ENCODE assay signal across 12 cellular contexts in the genomic region with DNA sequence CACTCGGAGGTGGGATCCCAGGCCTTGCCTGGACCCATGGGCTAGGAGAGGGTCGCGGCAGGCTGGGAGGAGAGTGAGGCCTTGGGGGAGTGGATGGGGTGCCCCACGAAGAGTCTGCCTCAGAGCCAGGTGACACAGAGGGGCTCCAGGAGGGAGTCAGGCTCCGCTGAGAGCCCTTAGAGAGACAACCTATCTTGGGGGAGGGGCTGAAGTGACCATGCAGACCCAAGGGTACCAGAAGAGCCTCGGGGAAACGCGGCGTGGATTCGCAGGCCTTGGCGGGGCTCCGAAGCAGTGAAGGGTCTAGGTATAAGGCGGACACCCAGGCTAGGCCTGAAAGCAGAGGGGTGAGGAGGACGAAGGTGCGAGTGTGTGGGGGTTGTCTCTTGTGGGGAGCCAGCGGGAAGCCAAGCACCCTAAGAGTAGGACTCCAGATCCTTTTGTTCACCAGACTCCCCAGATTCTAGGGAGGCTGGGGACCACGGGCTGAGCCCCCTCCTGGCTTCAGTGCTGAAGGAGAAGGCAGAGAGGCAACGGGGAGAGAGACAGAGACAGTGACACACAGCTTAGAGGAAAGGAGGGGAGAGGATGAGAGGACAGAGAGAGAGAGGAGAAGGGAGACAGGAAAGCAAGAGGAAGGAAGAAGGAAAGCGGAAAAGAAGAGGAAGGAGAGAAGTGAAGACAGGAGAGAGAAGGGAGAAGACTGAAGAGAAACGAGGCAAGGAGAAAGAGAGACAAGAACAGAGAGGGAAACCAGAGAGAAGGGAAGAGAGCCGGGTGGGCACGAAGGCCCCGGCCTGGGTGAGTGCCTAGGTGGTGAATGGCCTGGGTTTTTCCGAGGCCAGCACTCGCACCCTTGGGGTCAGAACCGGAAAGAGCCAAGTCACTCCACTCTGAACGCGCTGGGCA. TPM values are rescaled to one million over a fixed set of nuclear protein-coding genes. Genes with fewer than 3 reads are reported as not detected.
DNase-seq lines count a peak whose midpoint lies in the region; ATAC-seq and TF ChIP-seq lines count a peak whose summit lies in the region.
"Had no signal": no experiment of that assay in that cellular context is flagged by ENCODE, and none has a peak within 500 bp of the region (broad histone marks: within the 10 kb centered on the region; RNA-seq: fewer than 3 reads in every experiment).

No MANE protein-coding gene starts in this region.

- H3K27ac ChIP-seq in uterus = peak overlapping the region; percentile 98 to 99
- H3K27ac ChIP-seq: VCaP had no signal

- no peak for TF ChIP-seq CTCF in uterus (IDR thresholded peaks at IDR 0.05)

- peak overlapping the region; percentile 42 to 48 for H3K4me3 ChIP-seq in uterus

- peaks cover 92% of the 10 kb centered on the region for H3K27me3 Mint-ChIP-seq in activated naive CD4-positive, alpha-beta T cell treated with anti-CD3 and anti-CD28 coated beads, Interleukin-2, amount 10 ng/mL, durations not matched to agents 7 days and 5 days
- peaks cover 74% of the 10 kb centered on the region for H3K27me3 Mint-ChIP-seq in activated T-helper 17 cell treated with anti-CD3 and anti-CD28 coated beads, Interleukin-2, amount 50 U/mL, for 72 hours

- H3K9me3 Mint-ChIP-seq in activated naive CD4-positive, alpha-beta T cell treated with anti-CD3 and anti-CD28 coated beads, Interleukin-2, amount 10 ng/mL, durations not matched to agents 7 days and 5 days = peaks cover 4% of the 10 kb centered on the region
- H3K9me3 Mint-ChIP-seq in activated T-helper 17 cell treated with anti-CD3 and anti-CD28 coated beads, Interleukin-2, amount 50 U/mL, for 72 hours = no peaks in the 10 kb centered on the region

- H3K27me3 ChIP-seq in uterus = peaks cover 0 to 3% of the 10 kb centered on the region in 2 donors

- H3K4me1 Mint-ChIP-seq in activated naive CD4-positive, alpha-beta T cell treated with anti-CD3 and anti-CD28 coated beads, Interleukin-2, amount 10 ng/mL, durations not matched to agents 7 days and 5 days = peaks cover 7% of the 10 kb centered on the region
- H3K4me1 Mint-ChIP-seq in activated T-helper 17 cell treated with anti-CD3 and anti-CD28 coated beads, Interleukin-2, amount 50 U/mL, for 72 hours = peaks cover 15% of the 10 kb centered on the region

- peak overlapping the region; percentile 43 for H3K4me3 Mint-ChIP-seq in activated naive CD4-positive, alpha-beta T cell treated with anti-CD3 and anti-CD28 coated beads, Interleukin-2, amount 10 ng/mL, durations not matched to agents 7 days and 5 days
- H3K4me3 Mint-ChIP-seq in activated T-helper 17 cell treated with anti-CD3 and anti-CD28 coated beads, Interleukin-2, amount 50 U/mL, for 72 hours = peak overlapping the region; percentile 47

- peaks cover 0 to 8% of the 10 kb centered on the region in 2 donors for H3K4me1 ChIP-seq in uterus

- CTCF ChIA-PET in activated naive CD4-positive, alpha-beta T cell treated with anti-CD3 and anti-CD28 coated beads, Interleukin-2, amount 10 ng/mL, durations not matched to agents 7 days and 5 days (lab: Charles Lee) = no interaction called here

- peaks cover 7% of the 10 kb centered on the region for H3K36me3 Mint-ChIP-seq in activated naive CD4-positive, alpha-beta T cell treated with anti-CD3 and anti-CD28 coated beads, Interleukin-2, amount 10 ng/mL, durations not matched to agents 7 days and 5 days
- peaks cover 26% of the 10 kb centered on the region for H3K36me3 Mint-ChIP-seq in activated T-helper 17 cell treated with anti-CD3 and anti-CD28 coated beads, Interleukin-2, amount 50 U/mL, for 72 hours (ENCODE audit: low read depth)

- DNase-seq in activated naive CD4-positive, alpha-beta T cell treated with anti-CD3 and anti-CD28 coated beads, Interleukin-2, amount 10 ng/mL, durations not matched to agents 7 days and 5 days = no peak
- no peak for DNase-seq in activated naive CD4-positive, alpha-beta T cell treated with Interleukin-2 at 50 U/mL for 16 hours
- DNase-seq in left kidney (ENCODE audit: low read depth, low spot score) (peak; percentile 72), uterus (peak in 1 of 2 donors; percentile 50), HUDEP-2 (lab: John Stamatoyannopoulos, UW; ENCODE audit: unreplicated experiment in 76 of 76) (no peak), cerebellar cortex (ENCODE audit: low spot score) (no peak), nucleus accumbens (lab: John Stamatoyannopoulos, UW) (no peak)
- DNase-seq: IMR-90 had no signal

- ATAC-seq in activated T-helper 17 cell treated with anti-CD3 and anti-CD28 coated beads, Interleukin-2, amount 50 U/mL, for 72 hours (replicated peaks) = no peak

- intact Hi-C loops in uterus (cut with DNase I; ENCODE audit: low total_unique reads) = no loop called here

- peak overlapping the region; percentile 82 for H3K27ac Mint-ChIP-seq in activated naive CD4-positive, alpha-beta T cell treated with anti-CD3 and anti-CD28 coated beads, Interleukin-2, amount 10 ng/mL, durations not matched to agents 7 days and 5 days
- no peak overlapping the region for H3K27ac Mint-ChIP-seq in activated T-helper 17 cell treated with anti-CD3 and anti-CD28 coated beads, Interleukin-2, amount 50 U/mL, for 72 hours

- H3K36me3 ChIP-seq in uterus = no peaks in the 10 kb centered on the region

- TF ChIP-seq POLR2A in uterus (IDR thresholded peaks at IDR 0.05) = no peak

- H3K9me3 ChIP-seq in uterus = no peaks in the 10 kb centered on the region

RNA-seq across cellular contexts. Expression of gene HOXD11, which starts 1.1 kb away (rescaled TPM):
- not detected for total RNA-seq in activated T-helper 17 cell treated with anti-CD3 and anti-CD28 coated beads, Interleukin-2, amount 50 U/mL, for 72 hours
- total RNA-seq in uterus = 10 to 100 TPM in 1 of 4 donors, 1 to 10 TPM in 1, under 1 TPM in 1, not detected in 1; 0.88 to 34.6 (median 8.6) TPM
- total RNA-seq: IMR-90, myocyte had no signal

RNA-seq across cellular contexts. Expression of gene HOXD12, which starts 6.4 kb away (rescaled TPM):
- total RNA-seq in activated T-helper 17 cell treated with anti-CD3 and anti-CD28 coated beads, Interleukin-2, amount 50 U/mL, for 72 hours = not detected
- under 1 TPM in 1 of 4 donors, not detected in 3; 0.76 TPM for total RNA-seq in uterus
- total RNA-seq: glomerular endothelial cell, IMR-90, myocyte had no signal

RNA-seq across cellular contexts. Expression of gene HOXD10, which starts 10.6 kb away (rescaled TPM):
- not detected for total RNA-seq in activated T-helper 17 cell treated with anti-CD3 and anti-CD28 coated beads, Interleukin-2, amount 50 U/mL, for 72 hours
- 10 to 100 TPM in 3 of 4 donors, 1 to 10 TPM in 1; 6.8 to 81.0 (median 53.6) TPM for total RNA-seq in uterus
- total RNA-seq: IMR-90, myocyte had no signal

RNA-seq across cellular contexts. Expression of gene HOXD13, which starts 13.5 kb away (rescaled TPM):
- total RNA-seq in activated T-helper 17 cell treated with anti-CD3 and anti-CD28 coated beads, Interleukin-2, amount 50 U/mL, for 72 hours = not detected
- 1 to 10 TPM in 1 of 4 donors, not detected in 3; 4.9 TPM for total RNA-seq in uterus
- total RNA-seq: glomerular endothelial cell, IMR-90, myocyte had no signal

RNA-seq across cellular contexts. Expression of gene HOXD9, which starts 16.5 kb away (rescaled TPM):
- not detected for total RNA-seq in activated T-helper 17 cell treated with anti-CD3 and anti-CD28 coated beads, Interleukin-2, amount 50 U/mL, for 72 hours
- total RNA-seq in uterus = 10 to 100 TPM in 3 of 4 donors, 1 to 10 TPM in 1; 3.8 to 78.1 (median 46.4) TPM
- total RNA-seq: IMR-90 had no signal

Comparison
In these comparisons a context has a peak if more than half of its experiments do, and no peak if none do; other contexts are left out.
1. RNA of gene HOXD10, which starts 10.6 kb away (total RNA-seq): 6.8 to 81.0 TPM in uterus; not detected in activated T-helper 17 cell treated with anti-CD3 and anti-CD28 coated beads, Interleukin-2, amount 50 U/mL, for 72 hours; every median in the first group is over 4 times any median in the second.